1 cellular context compared by ENCODE assay signal in the genomic region with DNA sequence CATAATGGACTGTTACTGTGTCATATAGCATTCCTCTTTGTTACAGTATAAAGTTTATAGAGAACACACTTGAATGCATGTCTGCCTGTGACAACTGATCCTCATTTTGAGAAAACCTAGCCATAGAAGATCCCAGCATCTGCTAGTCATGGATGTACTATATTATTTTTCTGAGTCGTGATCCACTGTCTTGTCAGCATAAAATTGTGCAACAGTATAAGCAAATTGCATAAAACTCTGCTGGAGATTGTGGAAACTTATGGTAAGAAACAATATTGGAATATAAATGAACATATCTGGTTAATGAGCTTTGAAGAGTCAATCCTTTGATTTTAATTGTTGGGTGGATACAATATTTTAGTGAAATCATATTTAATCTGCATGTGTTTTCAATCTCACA.
TF ChIP-seq lines count a peak whose summit lies in the region.

No MANE protein-coding gene starts in this region.

TF ChIP-seq in SK-N-SH treated with all-trans-retinoic acid at 6 μM for 48 hours, 23 proteins besides CTCF, POLR2A, EP300 and RAD21 (continued from another document):
- TF ChIP-seq ARNTL (CRISPR knock-in tag; IDR thresholded peaks at IDR 0.05; ENCODE audit: borderline replicate concordance, low read depth) (no peak), GLIS3 (CRISPR knock-in tag; IDR thresholded peaks at IDR 0.05) (no peak)
